ENCODE assay signal across 22 cellular contexts in the genomic region with DNA sequence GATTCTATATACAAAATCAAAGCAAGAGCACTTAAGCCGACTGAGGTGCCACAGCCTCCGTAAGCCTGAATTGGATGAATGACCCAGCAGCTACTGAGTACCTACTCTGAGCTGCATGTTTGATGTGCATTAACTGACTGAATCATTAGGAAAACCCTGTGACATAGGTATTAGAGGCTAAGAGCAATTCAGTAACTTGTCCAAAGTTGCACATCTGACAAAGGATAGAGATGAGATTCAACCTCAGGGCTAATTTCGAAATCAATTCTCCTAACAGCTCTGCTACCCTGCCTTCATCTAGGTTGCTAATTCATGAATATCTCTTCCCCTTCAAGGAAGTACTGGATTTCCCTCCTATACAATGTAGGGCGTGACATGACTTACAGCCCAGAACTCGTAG.
"Had no signal": no experiment of that assay in that cellular context is flagged by ENCODE, and none has a peak within 500 bp of the region (broad histone marks: within the 10 kb centered on the region; RNA-seq: fewer than 3 reads in every experiment).

No MANE protein-coding gene starts in this region.

- DNase-seq: nephron progenitor cell; nucleus accumbens; pancreas; psoas muscle; right cardiac atrium; right lobe of liver; sigmoid colon; small intestine; stimulated activated CD4-positive, alpha-beta T cell treated with anti-CD3 and anti-CD28 coated beads, Interleukin-15, amount 100 ng/mL, for 24 hours; stimulated activated CD4-positive, alpha-beta T cell treated with anti-CD3 and anti-CD28 coated beads, Interleukin-2, amount 100 ng/mL, for 24 hours; stimulated activated CD4-positive, alpha-beta T cell treated with anti-CD3 and anti-CD28 coated beads, Interleukin-2, amount 100 ng/mL, for 48 hours; stimulated activated CD4-positive, alpha-beta T cell treated with anti-CD3 and anti-CD28 coated beads, Interleukin-4, amount 100 ng/mL, for 24 hours; stimulated activated naive B cell treated with anti-CD40 and anti-IgM and Interleukin-4, amounts not matched to agents 10 μg/mL and 1 μg/mL and 100 μg/mL, for 72 hours; stimulated activated naive CD4-positive, alpha-beta T cell treated with Interleukin-2 at 50 U/mL for 16 hours; stomach; thyroid gland; upper lobe of left lung had no signal

- H3K9me3 ChIP-seq: neutrophil, pancreas, psoas muscle, right lobe of liver, sigmoid colon, stomach, thoracic aorta, thyroid gland, tibial nerve, upper lobe of left lung, vagina had no signal

- FAIRE-seq: pancreas, small intestine, urothelium cell line had no signal

- H3K27ac ChIP-seq: neutrophil, pancreas, psoas muscle, right lobe of liver, sigmoid colon, stomach, thoracic aorta, thyroid gland, tibial nerve, upper lobe of left lung, vagina had no signal

- H3K36me3 ChIP-seq: neutrophil, pancreas, right lobe of liver, sigmoid colon, stomach, thoracic aorta, thyroid gland, tibial nerve, upper lobe of left lung, vagina had no signal

- H3K4me1 ChIP-seq: pancreas, psoas muscle, sigmoid colon, stomach, thyroid gland, tibial nerve, upper lobe of left lung, vagina had no signal

- H3K4me3 ChIP-seq: pancreas, psoas muscle, right lobe of liver, sigmoid colon, stomach, thoracic aorta, thyroid gland, tibial nerve, upper lobe of left lung, vagina had no signal
